ENCODE assay signal across 19 cellular contexts in the genomic region with DNA sequence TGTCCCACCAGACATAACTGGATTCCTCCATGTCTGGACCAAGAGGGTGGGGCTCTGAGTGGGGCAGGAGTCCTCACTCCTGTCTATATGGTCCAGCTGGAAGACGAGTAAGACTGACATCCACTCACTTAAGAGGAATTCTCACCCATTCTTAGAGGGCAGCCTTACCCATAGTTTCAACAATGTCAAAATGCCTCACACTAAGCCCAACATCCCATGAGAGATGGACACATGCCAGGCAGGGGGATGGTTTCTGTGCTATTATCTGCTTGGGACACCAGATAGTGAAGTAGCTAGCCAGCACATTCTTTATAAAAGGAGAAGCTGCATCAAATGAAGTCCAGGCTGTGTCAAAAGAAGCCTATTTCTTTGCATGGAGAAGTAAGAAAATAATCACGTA.
"Had no signal": no experiment of that assay in that cellular context is flagged by ENCODE, and none has a peak within 500 bp of the region (broad histone marks: within the 10 kb centered on the region; RNA-seq: fewer than 3 reads in every experiment).

No MANE protein-coding gene starts in this region.

- H3K4me3 ChIP-seq: hepatocyte, mucosa of descending colon, sigmoid colon, thyroid gland had no signal

- DNase-seq: activated CD4-positive, alpha-beta T cell treated with anti-CD3 and anti-CD28 coated beads for 48 hours; activated CD4-positive, CD25-positive, alpha-beta regulatory T cell; activated CD8-positive, alpha-beta T cell treated with anti-CD3 and anti-CD28 coated beads for 36 hours; activated naive CD4-positive, alpha-beta T cell treated with anti-CD3 and anti-CD28 coated beads for 36 hours; activated T-cell treated with anti-CD3 and anti-CD28 coated beads, Interleukin-2, amount 50 U/mL, for 1 hour; anterior cingulate cortex; cerebellar nuclear complex; effector CD8-positive, alpha-beta T cell; foreskin fibroblast; left cardiac atrium; mesenchymal stem cell; mucosa of descending colon; naive thymus-derived CD8-positive, alpha-beta T cell; sigmoid colon; stimulated activated naive CD4-positive, alpha-beta T cell; SW 1271; T-helper 2 cell; thyroid gland had no signal

- H3K4me2 ChIP-seq: hepatocyte had no signal

- H2AFZ ChIP-seq: hepatocyte had no signal

- ATAC-seq: activated CD8-positive, alpha-beta T cell treated with anti-CD3 and anti-CD28 coated beads for 36 hours; left cardiac atrium; mucosa of descending colon; naive thymus-derived CD8-positive, alpha-beta T cell had no signal

- H3K9me3 ChIP-seq: mucosa of descending colon, sigmoid colon, thyroid gland had no signal

- H3K36me3 ChIP-seq: sigmoid colon, thyroid gland had no signal

- H3K27ac ChIP-seq: hepatocyte, sigmoid colon, thyroid gland had no signal

- H3K27me3 ChIP-seq: hepatocyte, sigmoid colon, thyroid gland had no signal
